20 cellular contexts compared by ENCODE assay signal in genomic region chr22:46966495-46966845, GRCh38.
DNase-seq lines count a peak whose midpoint lies in the region; ATAC-seq lines count a peak whose summit lies in the region.
"Had no signal": no experiment of that assay in that cellular context is flagged by ENCODE, and none has a peak within 500 bp of the region (broad histone marks: within the 10 kb centered on the region; RNA-seq: fewer than 3 reads in every experiment).

No MANE protein-coding gene starts in this region.

- no peaks in the 10 kb centered on the region for H3K9me3 Mint-ChIP-seq in stimulated activated effector memory CD8-positive, alpha-beta T cell treated with anti-CD3 and anti-CD28 coated beads, Interleukin-12 subunit alpha, Interleukin-12 subunit beta, amount 100 ng/mL, for 72 hours
- H3K9me3 Mint-ChIP-seq: CD4-positive, alpha-beta memory T cell had no signal

- no peak for ATAC-seq in stimulated activated effector memory CD8-positive, alpha-beta T cell treated with anti-CD3 and anti-CD28 coated beads, Interleukin-12 subunit alpha, Interleukin-12 subunit beta, amount 100 ng/mL, for 72 hours
- ATAC-seq in HG03097 (IDR thresholded peaks at IDR 0.05; ENCODE audit: low FRiP score, unreplicated experiment), result no peak

- H3K36me3 Mint-ChIP-seq in stimulated activated effector memory CD8-positive, alpha-beta T cell treated with anti-CD3 and anti-CD28 coated beads, Interleukin-12 subunit alpha, Interleukin-12 subunit beta, amount 100 ng/mL, for 72 hours, result peaks cover 5% of the 10 kb centered on the region

- no peak overlapping the region for H3K4me3 Mint-ChIP-seq in stimulated activated effector memory CD8-positive, alpha-beta T cell treated with anti-CD3 and anti-CD28 coated beads, Interleukin-12 subunit alpha, Interleukin-12 subunit beta, amount 100 ng/mL, for 72 hours
- H3K4me3 Mint-ChIP-seq: CD4-positive, alpha-beta memory T cell had no signal

- peaks cover 69% of the 10 kb centered on the region for H3K4me1 Mint-ChIP-seq in stimulated activated effector memory CD8-positive, alpha-beta T cell treated with anti-CD3 and anti-CD28 coated beads, Interleukin-12 subunit alpha, Interleukin-12 subunit beta, amount 100 ng/mL, for 72 hours

- DNase-seq in EH (ENCODE audit: low read depth) (peak; percentile 20), RPMI7951 (ENCODE audit: low read depth) (peak; percentile 1), epidermal melanocyte (ENCODE audit: insufficient read length, low spot score) (peak; percentile 75), mesenteric fat pad (ENCODE audit: low spot score) (no peak), SK-N-DZ (ENCODE audit: low spot score) (no peak)
- no peak for DNase-seq in stimulated activated effector memory CD8-positive, alpha-beta T cell treated with anti-CD3 and anti-CD28 coated beads, Interleukin-12 subunit alpha, Interleukin-12 subunit beta, amount 100 ng/mL, for 72 hours (ENCODE audit: low spot score in 2 of 2)
- DNase-seq: CD4-positive, alpha-beta memory T cell; COR-L47; DMS53; KG1; MM.1S; NCI-H2029; NCI-H446; NCI-H526; NCI-H82; NK-92 treated with Interleukin-12 subunit alpha and Interleukin-12 subunit beta, amount 100 ng/mL, for 24 hours; PC-9; Right ventricle myocardium superior; RPMI8226 had no signal

- H3K27ac Mint-ChIP-seq in stimulated activated effector memory CD8-positive, alpha-beta T cell treated with anti-CD3 and anti-CD28 coated beads, Interleukin-12 subunit alpha, Interleukin-12 subunit beta, amount 100 ng/mL, for 72 hours, result peak overlapping the region; percentile 76

Comparison
In these comparisons a context has a peak if more than half of its experiments do, and no peak if none do; other contexts are left out.
1. DNase-seq: peak in EH (single experiment), RPMI7951 (single experiment) and epidermal melanocyte (single experiment); none in stimulated activated effector memory CD8-positive, alpha-beta T cell treated with anti-CD3 and anti-CD28 coated beads, Interleukin-12 subunit alpha, Interleukin-12 subunit beta, amount 100 ng/mL, for 72 hours (0 of 2), mesenteric fat pad (single experiment) and SK-N-DZ (single experiment).